In the genomic region with DNA sequence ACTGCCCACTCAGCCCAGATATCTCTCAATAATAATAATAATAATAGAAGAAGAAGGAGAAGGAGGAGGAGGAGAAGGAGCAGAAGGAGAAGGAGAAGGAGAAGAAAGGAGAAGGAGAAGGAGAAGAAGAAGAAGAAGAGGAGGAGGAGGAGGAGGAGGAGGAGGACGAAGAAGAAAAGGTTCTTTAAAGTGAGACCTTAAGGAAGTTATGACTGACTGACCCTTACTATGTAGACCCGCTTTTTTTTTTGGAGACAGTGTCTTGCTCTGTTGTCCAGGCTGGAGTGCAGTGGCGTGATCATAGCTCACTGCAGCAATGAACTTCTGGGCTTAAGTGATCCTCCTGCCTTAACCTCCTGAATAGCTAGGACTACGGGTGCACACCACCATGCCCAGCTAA, we compare ENCODE assay signal across 11 cellular contexts.
"Had no signal": no experiment of that assay in that cellular context is flagged by ENCODE, and none has a peak within 500 bp of the region (broad histone marks: within the 10 kb centered on the region; RNA-seq: fewer than 3 reads in every experiment).

No MANE protein-coding gene starts in this region.

- H3K9ac ChIP-seq: GM23248 had no signal

- H3K36me3 ChIP-seq: HAP-1 had no signal

- DNase-seq: GM23248, GOT3, H7, H9, HCEC 1CT, HFFc6 had no signal

- H3K27ac ChIP-seq: GM23248 had no signal

- H3K4me2 ChIP-seq: GM23338 had no signal

- ATAC-seq: GM23338, HCT116 had no signal

- H3K9me3 ChIP-seq: HAP-1 had no signal

- H2AFZ ChIP-seq: GM23248 had no signal

- H3K4me3 ChIP-seq: GM23248, GM23338, HAP-1 had no signal

- FAIRE-seq: H1, H54 had no signal
